Comparison of ENCODE assay signal across 2 cellular contexts in genomic region chr10:52598936-52599335, GRCh38.
TF ChIP-seq lines count a peak whose summit lies in the region.

No MANE protein-coding gene starts in this region.

TF ChIP-seq in HCT116, 20 proteins besides CTCF, POLR2A, EP300 and RAD21 (continued from another document):
- TF ChIP-seq ELF1 (IDR thresholded peaks at IDR 0.05; ENCODE audit: borderline replicate concordance, low read depth) = no peak
- no peak for TF ChIP-seq EGR1 (IDR thresholded peaks at IDR 0.05; ENCODE audit: low read depth)
- no peak for TF ChIP-seq SIN3A (IDR thresholded peaks at IDR 0.05; ENCODE audit: low read depth)
- no peak for TF ChIP-seq POLR2AphosphoS5 (IDR thresholded peaks at IDR 0.05; ENCODE audit: low read depth, low read length)
- TF ChIP-seq JUND (IDR thresholded peaks at IDR 0.05) = no peak
- no peak for TF ChIP-seq CBX3 (IDR thresholded peaks at IDR 0.05; ENCODE audit: low read depth)
- no peak for TF ChIP-seq SP1 (IDR thresholded peaks at IDR 0.05; ENCODE audit: low read depth)
- no peak for TF ChIP-seq SRF (IDR thresholded peaks at IDR 0.05; ENCODE audit: low read depth)
- no peak for TF ChIP-seq EZH2phosphoT487 (IDR thresholded peaks at IDR 0.05; ENCODE audit: borderline replicate concordance)
- no peak for TF ChIP-seq MAX (IDR thresholded peaks at IDR 0.05)
TF ChIP-seq in HCT116: peak in this region for 0.

TF ChIP-seq in SK-N-SH, 30 proteins besides CTCF, POLR2A, EP300 and RAD21 (continued from another document):
- no peak for TF ChIP-seq FOXJ3 (CRISPR knock-in tag; IDR thresholded peaks at IDR 0.05)
